20 cellular contexts compared by ENCODE assay signal in the genomic region with DNA sequence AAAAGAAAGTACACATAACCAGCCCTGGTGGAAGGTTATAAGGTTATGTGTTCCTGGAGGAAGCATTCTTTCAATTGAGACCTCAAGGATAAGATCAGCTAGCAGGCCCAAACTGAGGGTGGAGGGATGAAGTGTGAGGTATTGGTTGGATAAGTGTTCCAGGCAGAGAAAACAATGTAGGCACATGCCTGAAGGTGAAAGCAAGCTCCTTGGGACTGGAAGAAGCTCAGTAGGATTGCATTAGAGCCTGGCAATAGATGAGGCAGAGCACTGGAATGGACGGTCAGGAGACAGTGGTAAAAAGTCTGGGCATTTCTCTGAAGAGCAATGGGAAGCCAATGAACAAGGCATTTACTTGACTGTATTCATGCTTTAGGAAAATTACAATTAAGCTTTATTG. TPM values are rescaled to one million over a fixed set of nuclear protein-coding genes. Genes with fewer than 3 reads are reported as not detected.
DNase-seq lines count a peak whose midpoint lies in the region; ATAC-seq and TF ChIP-seq lines count a peak whose summit lies in the region.
"Had no signal": no experiment of that assay in that cellular context is flagged by ENCODE, and none has a peak within 500 bp of the region (broad histone marks: within the 10 kb centered on the region; RNA-seq: fewer than 3 reads in every experiment).

No MANE protein-coding gene starts in this region.

- TF ChIP-seq POLR2A in spleen (IDR thresholded peaks at IDR 0.05): no peak

- no peaks in the 10 kb centered on the region for H3K9me3 ChIP-seq in spleen
- H3K9me3 ChIP-seq: ovary, SK-N-SH, tibial artery had no signal

- H3K4me3 ChIP-seq in fibroblast of the aortic adventitia (ENCODE audit: low read depth, low read length) (no peak overlapping the region), spleen (no peak overlapping the region)
- H3K4me3 ChIP-seq: ovary, tibial artery had no signal

- peak; percentile 46 for DNase-seq in EH (ENCODE audit: low read depth)
- peak; percentile 22 for DNase-seq in RPMI7951 (ENCODE audit: low read depth)
- peak; percentile 38 for DNase-seq in fibroblast of the aortic adventitia (ENCODE audit: low read depth)
- DNase-seq in spleen: no peak
- no peak for DNase-seq in caudate nucleus (lab: John Stamatoyannopoulos, UW)
- DNase-seq: cerebellar nuclear complex, DMS79, islet precursor cell, Karpas-422, left ventricle myocardium superior, natural killer cell, NCI-H1092, NCI-H187, NCI-H526 treated with DMSO at 0.1 percent for 48 hours, ovary, RPMI8226, SK-N-SH, tibial artery had no signal

- WGBS in spleen, 5 donors: 26 to 90% (median 43%) methylated on average over 1 of the region's 1 CpG

- H3K4me1 ChIP-seq in spleen: peaks cover 29 to 89% (median 63%) of the 10 kb centered on the region in 6 donors

- intact Hi-C loops in spleen (cut with DNase I; ENCODE audit: low total_unique reads): no loop called here

- H3K36me3 ChIP-seq in spleen: no peaks in the 10 kb centered on the region
- H3K36me3 ChIP-seq: ovary, tibial artery had no signal

- no peak for TF ChIP-seq CTCF in fibroblast of the aortic adventitia (IDR thresholded peaks at IDR 0.05; ENCODE audit: insufficient read depth, low read length)
- TF ChIP-seq CTCF in spleen (IDR thresholded peaks at IDR 0.05 in 8 of 11, conservative IDR thresholded peaks at IDR 0.05 in 3 of 11): no peak

- no peaks in the 10 kb centered on the region for H3K27me3 ChIP-seq in spleen (replicated peaks in 1 of 7)
- H3K27me3 ChIP-seq: ovary, tibial artery had no signal

- ATAC-seq in GM19023 (IDR thresholded peaks at IDR 0.05; ENCODE audit: unreplicated experiment): no peak
- no peak for ATAC-seq in HG02884 (IDR thresholded peaks at IDR 0.05; ENCODE audit: unreplicated experiment)
- ATAC-seq: natural killer cell had no signal

- peak overlapping the region in 6 of 8 donors; percentile 25 to 90 (median 70) for H3K27ac ChIP-seq in spleen
- H3K27ac ChIP-seq in caudate nucleus (ENCODE audit: low read depth, low read length): no peak overlapping the region
- H3K27ac ChIP-seq: ovary had no signal

RNA-seq across cellular contexts. Expression of gene GPCPD1, which starts 49.5 kb away (rescaled TPM):
- total RNA-seq in RPMI7951 (2014; rRNA removed; shearing (Covaris generic)): 13.7 and 18.1 TPM in 2 replicates
- total RNA-seq in fibroblast of the aortic adventitia (ENCODE audit: low replicate concordance) (29.5 and 29.7 TPM in 2 replicates), spleen (100 to 1,000 TPM in 1 of 7 donors, 10 to 100 TPM in 6; 49.6 to 129 (median 85.3) TPM)
- polyA plus RNA-seq in spleen: 10 to 100 TPM; 31.3 to 47.2 (median 33.9) TPM

Comparison
In these comparisons a context has a peak if more than half of its experiments do, and no peak if none do; other contexts are left out.
1. DNase-seq: peak in EH (single experiment), RPMI7951 (single experiment) and fibroblast of the aortic adventitia (single experiment); none in spleen (single experiment) and caudate nucleus (0 of 61).